12 cellular contexts compared by ENCODE assay signal in genomic region chr19:18610556-18611326, GRCh38. TPM values are rescaled to one million over a fixed set of nuclear protein-coding genes. Genes with fewer than 3 reads are reported as not detected.
DNase-seq lines count a peak whose midpoint lies in the region; ATAC-seq and TF ChIP-seq lines count a peak whose summit lies in the region.
"Had no signal": no experiment of that assay in that cellular context is flagged by ENCODE, and none has a peak within 500 bp of the region (broad histone marks: within the 10 kb centered on the region; RNA-seq: fewer than 3 reads in every experiment).

No MANE protein-coding gene starts in this region.

- H3K27me3 Mint-ChIP-seq in activated naive CD8-positive, alpha-beta T cell = peaks cover 29% of the 10 kb centered on the region
- H3K27me3 Mint-ChIP-seq in activated naive CD8-positive, alpha-beta T cell treated with anti-CD3 and anti-CD28 coated beads, Interleukin-2, amount 50 U/mL, for 24 hours = peaks cover 74% of the 10 kb centered on the region
- peaks cover 59% of the 10 kb centered on the region for H3K27me3 Mint-ChIP-seq in T-helper 17 cell
- H3K27me3 Mint-ChIP-seq in activated CD8-positive, alpha-beta T cell treated with anti-CD3 and anti-CD28 coated beads for 36 hours = peaks cover 66% of the 10 kb centered on the region

- no peaks in the 10 kb centered on the region for H3K36me3 Mint-ChIP-seq in activated naive CD8-positive, alpha-beta T cell
- no peaks in the 10 kb centered on the region for H3K36me3 Mint-ChIP-seq in activated naive CD8-positive, alpha-beta T cell treated with anti-CD3 and anti-CD28 coated beads, Interleukin-2, amount 50 U/mL, for 24 hours (ENCODE audit: low read depth)
- peaks cover 16% of the 10 kb centered on the region for H3K36me3 Mint-ChIP-seq in T-helper 17 cell (ENCODE audit: low read depth)
- H3K36me3 Mint-ChIP-seq in stimulated activated effector memory CD8-positive, alpha-beta T cell treated with anti-CD3 and anti-CD28 coated beads, Interleukin-12 subunit alpha, Interleukin-12 subunit beta, amount 100 ng/mL, for 72 hours = no peaks in the 10 kb centered on the region
- H3K36me3 Mint-ChIP-seq in activated CD8-positive, alpha-beta T cell treated with anti-CD3 and anti-CD28 coated beads for 36 hours (ENCODE audit: low read depth) = no peaks in the 10 kb centered on the region

- TF ChIP-seq CTCF in activated CD8-positive, alpha-beta T cell treated with anti-CD3 and anti-CD28 coated beads for 36 hours (IDR thresholded peaks at IDR 0.05) = no peak

- H3K4me3 ChIP-seq in iPS-18c (ENCODE audit: insufficient read depth, low read depth, low read length) = 0 out of 2 replicates have a peak overlapping the region, but pooled peaks have one; percentile 24

- H3K4me3 Mint-ChIP-seq in activated naive CD8-positive, alpha-beta T cell = peak overlapping the region; percentile 79
- H3K4me3 Mint-ChIP-seq in activated naive CD8-positive, alpha-beta T cell treated with anti-CD3 and anti-CD28 coated beads, Interleukin-2, amount 50 U/mL, for 24 hours = no peak overlapping the region
- H3K4me3 Mint-ChIP-seq in T-helper 17 cell = peak overlapping the region; percentile 71
- peak overlapping the region; percentile 19 for H3K4me3 Mint-ChIP-seq in stimulated activated effector memory CD8-positive, alpha-beta T cell treated with anti-CD3 and anti-CD28 coated beads, Interleukin-12 subunit alpha, Interleukin-12 subunit beta, amount 100 ng/mL, for 72 hours
- no peak overlapping the region for H3K4me3 Mint-ChIP-seq in activated CD8-positive, alpha-beta T cell treated with anti-CD3 and anti-CD28 coated beads for 36 hours
- H3K4me3 Mint-ChIP-seq: activated naive CD4-positive, alpha-beta T cell treated with anti-CD3 and anti-CD28 coated beads for 36 hours had no signal

- CTCF ChIA-PET in activated CD8-positive, alpha-beta T cell treated with anti-CD3 and anti-CD28 coated beads for 36 hours (lab: Charles Lee) = no interaction called here

- H3K27ac Mint-ChIP-seq in activated naive CD8-positive, alpha-beta T cell = no peak overlapping the region
- H3K27ac Mint-ChIP-seq in activated naive CD8-positive, alpha-beta T cell treated with anti-CD3 and anti-CD28 coated beads, Interleukin-2, amount 50 U/mL, for 24 hours = no peak overlapping the region
- peak overlapping the region; percentile 78 for H3K27ac Mint-ChIP-seq in T-helper 17 cell
- H3K27ac Mint-ChIP-seq in stimulated activated effector memory CD8-positive, alpha-beta T cell treated with anti-CD3 and anti-CD28 coated beads, Interleukin-12 subunit alpha, Interleukin-12 subunit beta, amount 100 ng/mL, for 72 hours = no peak overlapping the region
- no peak overlapping the region for H3K27ac Mint-ChIP-seq in activated CD8-positive, alpha-beta T cell treated with anti-CD3 and anti-CD28 coated beads for 36 hours
- H3K27ac Mint-ChIP-seq: activated naive CD4-positive, alpha-beta T cell treated with anti-CD3 and anti-CD28 coated beads for 36 hours had no signal

- no peaks in the 10 kb centered on the region for H3K9me3 Mint-ChIP-seq in activated naive CD8-positive, alpha-beta T cell (ENCODE audit: low read depth)
- no peaks in the 10 kb centered on the region for H3K9me3 Mint-ChIP-seq in activated naive CD8-positive, alpha-beta T cell treated with anti-CD3 and anti-CD28 coated beads, Interleukin-2, amount 50 U/mL, for 24 hours
- no peaks in the 10 kb centered on the region for H3K9me3 Mint-ChIP-seq in stimulated activated effector memory CD8-positive, alpha-beta T cell treated with anti-CD3 and anti-CD28 coated beads, Interleukin-12 subunit alpha, Interleukin-12 subunit beta, amount 100 ng/mL, for 72 hours
- no peaks in the 10 kb centered on the region for H3K9me3 Mint-ChIP-seq in activated CD8-positive, alpha-beta T cell treated with anti-CD3 and anti-CD28 coated beads for 36 hours
- H3K9me3 Mint-ChIP-seq: activated naive CD4-positive, alpha-beta T cell treated with anti-CD3 and anti-CD28 coated beads for 36 hours had no signal

- POLR2A ChIA-PET in activated CD8-positive, alpha-beta T cell treated with anti-CD3 and anti-CD28 coated beads for 36 hours (lab: Charles Lee) = no interaction called here

- no peak for ATAC-seq in activated naive CD8-positive, alpha-beta T cell treated with anti-CD3 and anti-CD28 coated beads, Interleukin-2, amount 50 U/mL, for 24 hours
- ATAC-seq in T-helper 17 cell (no peak), HG02642 (IDR thresholded peaks at IDR 0.05; ENCODE audit: poor library complexity, unreplicated experiment) (no peak)
- no peak for ATAC-seq in stimulated activated effector memory CD8-positive, alpha-beta T cell treated with anti-CD3 and anti-CD28 coated beads, Interleukin-12 subunit alpha, Interleukin-12 subunit beta, amount 100 ng/mL, for 72 hours
- ATAC-seq in activated CD8-positive, alpha-beta T cell treated with anti-CD3 and anti-CD28 coated beads for 36 hours = no peak

- intact Hi-C loops in activated CD8-positive, alpha-beta T cell treated with anti-CD3 and anti-CD28 coated beads for 36 hours (cut with micrococcal nuclease) = no loop called here

- H3K9me3 ChIP-seq in T-helper 17 cell (ENCODE audit: control insufficient read depth, low read length, poor library complexity, severe bottlenecking) (no peaks in the 10 kb centered on the region), iPS-18c (ENCODE audit: control insufficient read depth, insufficient read depth, low read length) (peaks cover 4% of the 10 kb centered on the region)

- DNase-seq in activated naive CD8-positive, alpha-beta T cell treated with anti-CD3 and anti-CD28 coated beads, Interleukin-2, amount 50 U/mL, for 24 hours = no peak
- DNase-seq in T-helper 17 cell = no peak
- no peak for DNase-seq in stimulated activated effector memory CD8-positive, alpha-beta T cell treated with anti-CD3 and anti-CD28 coated beads, Interleukin-12 subunit alpha, Interleukin-12 subunit beta, amount 100 ng/mL, for 72 hours (ENCODE audit: low spot score in 2 of 2)
- DNase-seq in activated CD8-positive, alpha-beta T cell treated with anti-CD3 and anti-CD28 coated beads for 36 hours = no peak
- no peak for DNase-seq in NCI-H2227 (lab: John Stamatoyannopoulos, UW; ENCODE audit: unreplicated experiment)
- DNase-seq: activated CD8-positive, alpha-beta memory T cell treated with anti-CD3 and anti-CD28 coated beads for 24 hours; activated naive CD4-positive, alpha-beta T cell treated with anti-CD3 and anti-CD28 coated beads for 36 hours; NCI-H1092 treated with DMSO at 0.1 percent for 48 hours; small intestine had no signal

- H3K4me1 Mint-ChIP-seq in activated naive CD8-positive, alpha-beta T cell (ENCODE audit: low read depth) = peaks cover 27% of the 10 kb centered on the region
- peaks cover 15% of the 10 kb centered on the region for H3K4me1 Mint-ChIP-seq in activated naive CD8-positive, alpha-beta T cell treated with anti-CD3 and anti-CD28 coated beads, Interleukin-2, amount 50 U/mL, for 24 hours
- H3K4me1 Mint-ChIP-seq in T-helper 17 cell = peaks cover 32% of the 10 kb centered on the region
- H3K4me1 Mint-ChIP-seq in stimulated activated effector memory CD8-positive, alpha-beta T cell treated with anti-CD3 and anti-CD28 coated beads, Interleukin-12 subunit alpha, Interleukin-12 subunit beta, amount 100 ng/mL, for 72 hours = peaks cover 32% of the 10 kb centered on the region
- peaks cover 17% of the 10 kb centered on the region for H3K4me1 Mint-ChIP-seq in activated CD8-positive, alpha-beta T cell treated with anti-CD3 and anti-CD28 coated beads for 36 hours (ENCODE audit: low read depth)

RNA-seq across cellular contexts. Expression of gene TMEM59L, which starts 1.9 kb away (rescaled TPM):
- under 1 TPM in 1 of 2 donors, not detected in 1; 0.29 TPM for total RNA-seq in T-helper 17 cell
- total RNA-seq in activated CD8-positive, alpha-beta T cell treated with anti-CD3 and anti-CD28 coated beads for 36 hours = not detected

RNA-seq across cellular contexts. Expression of gene CRLF1, which starts 4.1 kb away (rescaled TPM):
- total RNA-seq in T-helper 17 cell = not detected
- total RNA-seq in activated CD8-positive, alpha-beta T cell treated with anti-CD3 and anti-CD28 coated beads for 36 hours = not detected
- total RNA-seq: activated naive CD4-positive, alpha-beta T cell treated with anti-CD3 and anti-CD28 coated beads for 36 hours had no signal

RNA-seq across cellular contexts. Expression of gene REX1BD, which starts 22.1 kb away (rescaled TPM):
- total RNA-seq in T-helper 17 cell = 10 to 100 TPM; 89.1 to 97.1 TPM
- 10 to 100 TPM; 61.2 to 65.1 TPM for total RNA-seq in activated CD8-positive, alpha-beta T cell treated with anti-CD3 and anti-CD28 coated beads for 36 hours

RNA-seq across cellular contexts. Expression of gene KLHL26, which starts 26.1 kb away (rescaled TPM):
- total RNA-seq in T-helper 17 cell = 10 to 100 TPM; 13.0 to 17.9 TPM
- 10 to 100 TPM; 10.3 to 10.8 TPM for total RNA-seq in activated CD8-positive, alpha-beta T cell treated with anti-CD3 and anti-CD28 coated beads for 36 hours

RNA-seq across cellular contexts. Expression of gene UBA52, which starts 39.1 kb away (rescaled TPM):
- total RNA-seq in T-helper 17 cell = 1,000 to 10,000 TPM; 1,880 to 1,939 TPM
- 1,000 to 10,000 TPM; 1,795 to 1,837 TPM for total RNA-seq in activated CD8-positive, alpha-beta T cell treated with anti-CD3 and anti-CD28 coated beads for 36 hours

Comparison
In these comparisons a context has a peak if more than half of its experiments do, and no peak if none do; other contexts are left out.
1. H3K4me3 Mint-ChIP-seq: peak in activated naive CD8-positive, alpha-beta T cell (single experiment), T-helper 17 cell (single experiment) and stimulated activated effector memory CD8-positive, alpha-beta T cell treated with anti-CD3 and anti-CD28 coated beads, Interleukin-12 subunit alpha, Interleukin-12 subunit beta, amount 100 ng/mL, for 72 hours (single experiment); none in activated naive CD8-positive, alpha-beta T cell treated with anti-CD3 and anti-CD28 coated beads, Interleukin-2, amount 50 U/mL, for 24 hours (single experiment) and activated CD8-positive, alpha-beta T cell treated with anti-CD3 and anti-CD28 coated beads for 36 hours (single experiment).